32 cellular contexts compared by ENCODE assay signal in the genomic region with DNA sequence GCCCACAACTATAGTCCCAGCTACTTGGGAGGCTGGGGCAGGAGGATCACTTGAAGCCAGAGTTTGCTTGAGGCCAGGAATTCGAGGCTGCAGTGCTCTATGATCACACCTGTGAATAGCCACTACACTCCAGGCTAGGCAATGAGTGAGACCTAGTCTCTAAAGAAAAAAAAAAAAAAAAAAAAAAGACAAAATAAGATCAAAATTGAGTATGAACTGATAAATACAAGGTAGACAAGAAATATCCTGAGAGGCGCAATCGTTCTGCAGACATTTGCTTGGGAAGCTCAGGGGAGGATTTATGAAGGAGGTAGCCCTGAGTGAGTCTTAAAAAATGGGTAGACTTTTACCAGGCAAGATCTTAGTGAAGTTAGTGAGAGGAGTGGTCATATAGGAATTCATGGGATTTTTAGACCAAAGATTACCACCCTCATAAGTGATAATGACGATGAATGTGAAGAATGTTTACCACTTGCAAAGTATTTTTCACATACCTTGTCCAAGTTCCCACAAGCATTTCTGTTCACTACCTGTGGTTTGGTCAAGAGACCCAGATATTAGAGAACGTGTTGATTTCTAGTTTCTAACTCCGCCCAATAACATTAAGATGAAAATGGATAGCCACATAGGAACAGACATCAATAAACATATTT. TPM values are rescaled to one million over a fixed set of nuclear protein-coding genes. Genes with fewer than 3 reads are reported as not detected.
"Had no signal": no experiment of that assay in that cellular context is flagged by ENCODE, and none has a peak within 500 bp of the region (broad histone marks: within the 10 kb centered on the region; RNA-seq: fewer than 3 reads in every experiment).

No MANE protein-coding gene starts in this region.

- H3K36me3 Mint-ChIP-seq: naive thymus-derived CD8-positive, alpha-beta T cell; stimulated activated memory B cell treated with anti-CD40 and anti-IgM and Interleukin-4, amounts not matched to agents 10 μg/mL and 1 μg/mL and 100 μg/mL, for 72 hours had no signal

- H3K27me3 ChIP-seq: gastrocnemius medialis, hepatocyte, pancreas, upper lobe of right lung had no signal

- DNase-seq: activated CD4-positive, alpha-beta memory T cell treated with anti-CD3 and anti-CD28 coated beads, Interleukin-2, amount 10 ng/mL, durations not matched to agents 7 days and 5 days; activated CD4-positive, alpha-beta T cell treated with anti-CD3 and anti-CD28 coated beads, Interleukin-2, amount 10 ng/mL, durations not matched to agents 24 days and 14 days; activated CD8-positive, alpha-beta memory T cell treated with anti-CD3 and anti-CD28 coated beads, Interleukin-2, amount 50 U/mL, for 48 hours; activated gamma-delta T cell; activated naive CD4-positive, alpha-beta T cell treated with anti-CD3 and anti-CD28 coated beads, Interleukin-2, amount 50 U/mL, for 16 hours; activated T-cell treated with anti-CD3 and anti-CD28 coated beads, Interleukin-2, amount 50 U/mL, for 24 hours; amygdala; effector memory CD4-positive, alpha-beta T cell; gastrocnemius medialis; islet precursor cell; mammary epithelial cell; naive thymus-derived CD8-positive, alpha-beta T cell; nucleus accumbens; pancreas; retina; small intestine; stimulated activated CD4-positive, alpha-beta T cell treated with anti-CD3 and anti-CD28 coated beads, Interleukin-4, amount 100 ng/mL, for 4 hours; stimulated activated CD8-positive, alpha-beta memory T cell treated with anti-CD3 and anti-CD28 coated beads, Interleukin-4, amount 100 ng/mL, for 48 hours; stimulated activated naive CD8-positive, alpha-beta T cell treated with anti-CD3 and anti-CD28 coated beads, Interleukin-15, amount 100 ng/mL, for 72 hours; substantia nigra; T-helper 17 cell; T1000; upper lobe of right lung; WERI-Rb-1 had no signal

- H3K4me3 ChIP-seq: gastrocnemius medialis, hepatocyte, pancreas, prostate gland, upper lobe of right lung had no signal

- H3K27ac Mint-ChIP-seq: activated CD4-positive, alpha-beta memory T cell treated with anti-CD3 and anti-CD28 coated beads, Interleukin-2, amount 10 ng/mL, durations not matched to agents 7 days and 5 days; activated CD4-positive, alpha-beta T cell treated with anti-CD3 and anti-CD28 coated beads, Interleukin-2, amount 10 ng/mL, durations not matched to agents 24 days and 14 days; activated T-cell treated with anti-CD3 and anti-CD28 coated beads, Interleukin-2, amount 50 U/mL, for 24 hours; naive thymus-derived CD8-positive, alpha-beta T cell; stimulated activated memory B cell treated with anti-CD40 and anti-IgM and Interleukin-4, amounts not matched to agents 10 μg/mL and 1 μg/mL and 100 μg/mL, for 72 hours; stimulated activated naive CD8-positive, alpha-beta T cell treated with anti-CD3 and anti-CD28 coated beads, Interleukin-15, amount 100 ng/mL, for 72 hours; T-helper 17 cell had no signal

- ATAC-seq: activated CD4-positive, CD25-positive, alpha-beta regulatory T cell treated with anti-CD3 and anti-CD28 coated beads, Interleukin-2, amount 50 U/mL, for 24 hours; gastrocnemius medialis; naive thymus-derived CD8-positive, alpha-beta T cell; pancreas; sciatic nerve; stimulated activated memory B cell treated with anti-CD40 and anti-IgM and Interleukin-4, amounts not matched to agents 10 μg/mL and 1 μg/mL and 100 μg/mL, for 72 hours; stimulated activated naive CD8-positive, alpha-beta T cell treated with anti-CD3 and anti-CD28 coated beads, Interleukin-15, amount 100 ng/mL, for 72 hours; T-helper 17 cell; upper lobe of right lung had no signal

- H3K4me3 Mint-ChIP-seq: activated CD4-positive, alpha-beta memory T cell treated with anti-CD3 and anti-CD28 coated beads, Interleukin-2, amount 10 ng/mL, durations not matched to agents 7 days and 5 days; activated CD4-positive, alpha-beta T cell treated with anti-CD3 and anti-CD28 coated beads, Interleukin-2, amount 10 ng/mL, durations not matched to agents 24 days and 14 days; activated T-cell treated with anti-CD3 and anti-CD28 coated beads, Interleukin-2, amount 50 U/mL, for 24 hours; central memory CD8-positive, alpha-beta T cell; naive thymus-derived CD8-positive, alpha-beta T cell; neural crest cell; stimulated activated memory B cell treated with anti-CD40 and anti-IgM and Interleukin-4, amounts not matched to agents 10 μg/mL and 1 μg/mL and 100 μg/mL, for 72 hours; stimulated activated naive CD8-positive, alpha-beta T cell treated with anti-CD3 and anti-CD28 coated beads, Interleukin-15, amount 100 ng/mL, for 72 hours; T-helper 17 cell had no signal

- H3K4me1 ChIP-seq: pancreas, prostate gland had no signal

- H3K36me3 ChIP-seq: gastrocnemius medialis, pancreas, prostate gland, upper lobe of right lung, WERI-Rb-1 had no signal

- H3K79me2 ChIP-seq: hepatocyte had no signal

- FAIRE-seq: bronchial epithelial cell, pancreas, small intestine had no signal

- H3K4me1 Mint-ChIP-seq: neural crest cell had no signal

- H3K27ac ChIP-seq: hepatocyte, pancreas, prostate gland, upper lobe of right lung, WERI-Rb-1 had no signal

- H2AFZ ChIP-seq: hepatocyte had no signal

- H3K9me3 ChIP-seq: gastrocnemius medialis, pancreas, prostate gland, upper lobe of right lung had no signal

- H3K4me2 ChIP-seq: hepatocyte had no signal

- H3K27me3 Mint-ChIP-seq: activated CD4-positive, alpha-beta memory T cell treated with anti-CD3 and anti-CD28 coated beads, Interleukin-2, amount 10 ng/mL, durations not matched to agents 7 days and 5 days; activated CD4-positive, alpha-beta T cell treated with anti-CD3 and anti-CD28 coated beads, Interleukin-2, amount 10 ng/mL, durations not matched to agents 24 days and 14 days; activated T-cell treated with anti-CD3 and anti-CD28 coated beads, Interleukin-2, amount 50 U/mL, for 24 hours; central memory CD8-positive, alpha-beta T cell; stimulated activated memory B cell treated with anti-CD40 and anti-IgM and Interleukin-4, amounts not matched to agents 10 μg/mL and 1 μg/mL and 100 μg/mL, for 72 hours; stimulated activated naive CD8-positive, alpha-beta T cell treated with anti-CD3 and anti-CD28 coated beads, Interleukin-15, amount 100 ng/mL, for 72 hours; T-helper 17 cell had no signal

- H3K9me3 Mint-ChIP-seq: activated T-cell treated with anti-CD3 and anti-CD28 coated beads, Interleukin-2, amount 50 U/mL, for 24 hours; central memory CD8-positive, alpha-beta T cell; naive thymus-derived CD8-positive, alpha-beta T cell; neural crest cell; stimulated activated memory B cell treated with anti-CD40 and anti-IgM and Interleukin-4, amounts not matched to agents 10 μg/mL and 1 μg/mL and 100 μg/mL, for 72 hours; stimulated activated naive CD8-positive, alpha-beta T cell treated with anti-CD3 and anti-CD28 coated beads, Interleukin-15, amount 100 ng/mL, for 72 hours had no signal

RNA-seq across cellular contexts. Expression of a gene that starts 4.4 kb away (rescaled TPM):
- total RNA-seq: hepatocyte; naive thymus-derived CD8-positive, alpha-beta T cell; neural crest cell had no signal
- polyA plus RNA-seq: hepatocyte; naive thymus-derived CD8-positive, alpha-beta T cell had no signal
